ENCODE assay signal across 1 cellular context in the genomic region with DNA sequence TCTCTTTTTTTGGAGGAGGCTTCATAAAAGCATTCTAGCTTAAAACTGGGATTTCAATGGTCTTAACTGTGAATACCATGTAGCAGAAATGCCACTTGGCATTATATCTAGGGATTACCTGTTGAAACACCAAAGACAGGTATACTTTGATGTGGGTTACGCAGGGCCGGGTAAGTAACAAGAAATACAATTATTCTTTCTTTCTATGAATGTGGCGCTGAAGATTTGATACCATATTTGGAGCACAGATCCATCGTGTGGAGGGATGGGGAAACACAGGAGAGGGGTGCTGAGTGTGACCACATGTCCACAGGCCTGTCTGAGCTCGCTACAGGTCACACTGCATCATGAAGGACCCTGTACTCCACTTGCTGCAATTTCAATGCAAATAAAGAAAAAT.
TF ChIP-seq lines count a peak whose summit lies in the region.

No MANE protein-coding gene starts in this region.

TF ChIP-seq in GM23338, 12 proteins besides CTCF, POLR2A, EP300 and RAD21 (continued from another document):
- TF ChIP-seq EZH2phosphoT487 (IDR thresholded peaks at IDR 0.05; ENCODE audit: unreplicated experiment) (no peak), STAT1 (IDR thresholded peaks at IDR 0.05; ENCODE audit: unreplicated experiment) (no peak)
